In the genomic region with DNA sequence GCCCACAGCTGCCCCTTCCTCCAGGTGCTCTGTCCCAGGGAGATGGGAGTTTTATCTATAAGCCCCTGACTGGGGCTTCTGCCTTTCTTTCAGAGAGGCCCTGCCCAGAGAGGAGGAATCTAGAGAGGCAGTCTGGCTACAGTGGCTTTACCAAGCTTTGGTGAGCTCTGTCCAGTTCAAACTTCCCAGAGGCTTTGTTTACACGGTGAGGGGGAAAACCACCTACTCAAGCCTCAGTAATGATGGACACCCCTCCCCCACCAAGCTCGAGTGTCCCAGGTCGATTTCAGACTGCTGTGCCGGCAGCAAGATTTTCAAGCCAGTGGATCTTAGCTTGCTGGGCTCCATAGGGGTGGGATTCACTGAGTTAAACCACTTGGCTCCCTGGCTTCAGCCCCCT, we compare ENCODE assay signal across 13 cellular contexts. TPM values are rescaled to one million over a fixed set of nuclear protein-coding genes. Genes with fewer than 3 reads are reported as not detected.
"Had no signal": no experiment of that assay in that cellular context is flagged by ENCODE, and none has a peak within 500 bp of the region (broad histone marks: within the 10 kb centered on the region; RNA-seq: fewer than 3 reads in every experiment).

No MANE protein-coding gene starts in this region.

RNA-seq across cellular contexts. Expression of a gene that starts 25.4 kb away (rescaled TPM):
- total RNA-seq: activated B cell treated with CpG ODN at 0.5 μM for 24 hours; activated CD4-positive, alpha-beta memory T cell treated with anti-CD3 and anti-CD28 coated beads for 36 hours; activated CD4-positive, alpha-beta T cell treated with anti-CD3 and anti-CD28 coated beads, Interleukin-2, amount 10 ng/mL, durations not matched to agents 24 days and 14 days; activated CD8-positive, alpha-beta memory T cell treated with anti-CD3 and anti-CD28 coated beads for 36 hours; activated CD8-positive, alpha-beta T cell treated with anti-CD3 and anti-CD28 coated beads for 36 hours; activated naive CD4-positive, alpha-beta T cell treated with anti-CD3 and anti-CD28 coated beads for 36 hours; activated naive CD4-positive, alpha-beta T cell treated with anti-CD3 and anti-CD28 coated beads, Interleukin-2, amount 50 U/mL, for 72 hours; activated naive CD8-positive, alpha-beta T cell treated with anti-CD3 and anti-CD28 coated beads for 36 hours; activated T-cell treated with anti-CD3 and anti-CD28 coated beads, Interleukin-2, amount 50 U/mL, for 72 hours; activated T-helper 1 cell treated with anti-CD3 and anti-CD28 coated beads, Interleukin-12 subunit alpha, Interleukin-12 subunit beta, Interleukin-2, Interleukin-4 antibody, amounts not matched to agents 30 ng/mL and 10 ng/mL and 1 ng/mL, durations not matched to agents 14 hours and 24 hours and 36 hours; T-helper 1 cell treated with Interleukin-12 subunit alpha and Interleukin-12 subunit beta and Interleukin-4 antibody, amounts not matched to agents 30 ng/mL and 1 ng/mL, for 36 hours; T-helper 17 cell; T-helper 2 cell treated with Interferon-gamma antibody and Interleukin-4, amounts not matched to agents 100 ng/mL and 5 ng/mL, for 36 hours had no signal
